Comparison of ENCODE assay signal across 10 cellular contexts in the genomic region with DNA sequence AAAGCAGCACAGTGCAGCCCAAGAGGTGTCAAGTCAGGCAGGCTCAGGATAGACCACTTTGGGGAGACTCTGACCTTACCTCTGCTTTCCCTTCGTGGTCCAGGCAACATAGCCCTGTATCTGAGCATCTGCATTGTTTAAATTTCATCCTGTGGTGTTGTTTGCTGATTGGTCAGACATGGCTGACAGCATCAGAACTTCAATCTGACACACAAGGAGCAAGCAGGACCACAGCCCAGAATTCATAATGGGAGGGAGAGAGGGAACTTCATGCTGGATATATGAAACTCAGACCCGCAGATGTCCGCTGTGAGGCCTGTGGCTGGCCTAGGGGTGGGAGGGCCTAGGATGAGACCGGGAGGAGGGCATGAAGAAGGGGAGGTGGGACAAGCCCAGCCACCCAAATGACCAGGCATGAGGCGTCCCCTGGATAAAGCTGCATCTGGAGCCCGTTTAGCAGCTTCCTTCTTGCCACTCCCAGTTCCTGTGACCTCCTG.
DNase-seq lines count a peak whose midpoint lies in the region; ATAC-seq and TF ChIP-seq lines count a peak whose summit lies in the region.
"Had no signal": no experiment of that assay in that cellular context is flagged by ENCODE, and none has a peak within 500 bp of the region (broad histone marks: within the 10 kb centered on the region; RNA-seq: fewer than 3 reads in every experiment).

No MANE protein-coding gene starts in this region.

- DNase-seq in EH (ENCODE audit: low read depth) (peak; percentile 60), SK-N-SH (peak; percentile 26), left ventricle myocardium inferior (no peak), A172 (ENCODE audit: low spot score) (no peak), DMS79 (lab: John Stamatoyannopoulos, UW) (no peak), D341Med (ENCODE audit: low spot score) (no peak)
- DNase-seq: activated CD4-positive, CD25-positive, alpha-beta regulatory T cell treated with anti-CD3 and anti-CD28 coated beads, Interleukin-2, amount 50 U/mL, for 72 hours; NCI-H526 treated with DMSO at 0.1 percent for 48 hours had no signal

- H3K4me1 ChIP-seq in SK-N-SH (ENCODE audit: control insufficient read depth in 1 of 2, insufficient read depth in 2 of 2, low read depth in 1 of 2, low read length in 1 of 2) (peaks cover 14 to 56% of the 10 kb centered on the region in 2 experiments; a peak in 3 of 4 replicates), left ventricle myocardium inferior (peaks cover 90% of the 10 kb centered on the region), skeletal muscle tissue (ENCODE audit: control insufficient read depth in 3 of 3, insufficient read depth in 3 of 3, low read length in 3 of 3) (peaks cover 20 to 36% (median 27%) of the 10 kb centered on the region in 3 donors)

- no peak for ATAC-seq in activated T-helper 17 cell treated with anti-CD3 and anti-CD28 coated beads, Interleukin-2, amount 50 U/mL, for 72 hours (replicated peaks)

- no peaks in the 10 kb centered on the region for H3K36me3 Mint-ChIP-seq in activated T-helper 17 cell treated with anti-CD3 and anti-CD28 coated beads, Interleukin-2, amount 50 U/mL, for 72 hours (ENCODE audit: low read depth)

- peaks cover 100% of the 10 kb centered on the region for H3K79me2 ChIP-seq in SK-N-SH (ENCODE audit: insufficient read depth)

- no peaks in the 10 kb centered on the region for H4K20me1 ChIP-seq in SK-N-SH (ENCODE audit: insufficient read depth)

- no peaks in the 10 kb centered on the region for H3K9me3 Mint-ChIP-seq in activated T-helper 17 cell treated with anti-CD3 and anti-CD28 coated beads, Interleukin-2, amount 50 U/mL, for 72 hours

- H3K4me2 ChIP-seq in SK-N-SH: peak overlapping the region; percentile 93

- CTCF ChIA-PET in SK-N-SH (lab: Yijun Ruan, JAX): interaction anchor here (0.9 to 4.3 kb wide), 4 partner anchors 10 to 69 kb away, joined by 3 to 28 read pairs (median 10); no protein-coding TSS in a partner anchor

- TF ChIP-seq CTCF in SK-N-SH (IDR thresholded peaks at IDR 0.05) (no peak), left ventricle myocardium inferior (IDR thresholded peaks at IDR 0.05; ENCODE audit: borderline replicate concordance) (no peak)

- POLR2A ChIA-PET in SK-N-SH (lab: Yijun Ruan, JAX): interaction anchor here (0.6 to 4.8 kb wide), 6 partner anchors 10 to 68 kb away, joined by 3 to 85 read pairs (median 4); no protein-coding TSS in a partner anchor

- 14% methylated on average over 6 of the region's 6 CpGs for WGBS in SK-N-SH (ENCODE audit: low lambda C conversion rate)

- H3K9ac ChIP-seq in SK-N-SH (peak overlapping the region; percentile 66), skeletal muscle tissue (ENCODE audit: low read depth in 1 of 3, low read length in 3 of 3) (peak overlapping the region in 2 of 3 donors; percentile 43 to 52)

- peak overlapping the region; percentile 92 to 100 for H3K27ac ChIP-seq in SK-N-SH (ENCODE audit: low read depth in 2 of 2, low read length in 1 of 2)
- peak overlapping the region; percentile 66 for H3K27ac ChIP-seq in left ventricle myocardium inferior (replicated peaks)
- peak overlapping the region; percentile 23 for H3K27ac ChIP-seq in skeletal muscle tissue (ENCODE audit: low read depth, low read length)

- H3K27me3 ChIP-seq in SK-N-SH (ENCODE audit: insufficient read depth) (no peaks in the 10 kb centered on the region), left ventricle myocardium inferior (ENCODE audit: low read depth) (no peaks in the 10 kb centered on the region), skeletal muscle tissue (ENCODE audit: control insufficient read depth in 3 of 3, insufficient read depth in 3 of 3, low read length in 3 of 3) (no peaks in the 10 kb centered on the region)

- TF ChIP-seq RAD21 in SK-N-SH (IDR thresholded peaks at IDR 0.05; ENCODE audit: low read length): peak; percentile 22; the same call in 1 of the 2 replicates

- H3K4me3 ChIP-seq in SK-N-SH (ENCODE audit: low read depth in 2 of 2, low read length in 1 of 2) (peak overlapping the region; percentile 46 to 66), left ventricle myocardium inferior (peak overlapping the region; percentile 40), skeletal muscle tissue (ENCODE audit: low read length in 3 of 3) (peak overlapping the region; percentile 23 to 61 (median 30))

- no peak overlapping the region for H3K4me3 Mint-ChIP-seq in activated T-helper 17 cell treated with anti-CD3 and anti-CD28 coated beads, Interleukin-2, amount 50 U/mL, for 72 hours

- no peak overlapping the region for H3K27ac Mint-ChIP-seq in activated T-helper 17 cell treated with anti-CD3 and anti-CD28 coated beads, Interleukin-2, amount 50 U/mL, for 72 hours

- intact Hi-C loops in left ventricle myocardium inferior (cut with micrococcal nuclease): no loop called here

- no peaks in the 10 kb centered on the region for H3K4me1 Mint-ChIP-seq in activated T-helper 17 cell treated with anti-CD3 and anti-CD28 coated beads, Interleukin-2, amount 50 U/mL, for 72 hours

- H3K9me2 ChIP-seq in SK-N-SH: no peaks in the 10 kb centered on the region

- TF ChIP-seq EP300 in SK-N-SH (IDR thresholded peaks at IDR 0.05; ENCODE audit: borderline replicate concordance in 1 of 2, low read depth in 1 of 2, low read length in 1 of 2): peak in 1 of 2 experiments; percentile 32; a peak in 2 of 4 replicates

- no peak overlapping the region; the same call in 1 of the 2 replicates for H2AFZ ChIP-seq in SK-N-SH (ENCODE audit: low read depth)

- H3K36me3 ChIP-seq in SK-N-SH (replicated peaks in 1 of 2; ENCODE audit: control insufficient read depth in 1 of 2, insufficient read depth in 2 of 2, low read length in 1 of 2) (peaks cover 0 to 4% of the 10 kb centered on the region in 2 experiments), left ventricle myocardium inferior (no peaks in the 10 kb centered on the region), skeletal muscle tissue (ENCODE audit: control insufficient read depth in 3 of 3, insufficient read depth in 3 of 3, low read length in 3 of 3) (no peaks in the 10 kb centered on the region)

- H3F3A ChIP-seq in SK-N-SH (replicated peaks; ENCODE audit: insufficient read depth): peaks cover 22% of the 10 kb centered on the region

- H3K27me3 Mint-ChIP-seq in activated T-helper 17 cell treated with anti-CD3 and anti-CD28 coated beads, Interleukin-2, amount 50 U/mL, for 72 hours: no peaks in the 10 kb centered on the region

- no peaks in the 10 kb centered on the region for H3K9me3 ChIP-seq in SK-N-SH
- no peaks in the 10 kb centered on the region for H3K9me3 ChIP-seq in left ventricle myocardium inferior (replicated peaks)
- H3K9me3 ChIP-seq in skeletal muscle tissue (ENCODE audit: control insufficient read depth in 3 of 3, low read length in 3 of 3): no peaks in the 10 kb centered on the region

TF ChIP-seq in SK-N-SH, 30 proteins besides CTCF, POLR2A, EP300 and RAD21 (continues in another document):
- TF ChIP-seq MXI1 (IDR thresholded peaks at IDR 0.05; ENCODE audit: low read depth, low read length): peak; percentile 85
- TF ChIP-seq, protein P1, sequence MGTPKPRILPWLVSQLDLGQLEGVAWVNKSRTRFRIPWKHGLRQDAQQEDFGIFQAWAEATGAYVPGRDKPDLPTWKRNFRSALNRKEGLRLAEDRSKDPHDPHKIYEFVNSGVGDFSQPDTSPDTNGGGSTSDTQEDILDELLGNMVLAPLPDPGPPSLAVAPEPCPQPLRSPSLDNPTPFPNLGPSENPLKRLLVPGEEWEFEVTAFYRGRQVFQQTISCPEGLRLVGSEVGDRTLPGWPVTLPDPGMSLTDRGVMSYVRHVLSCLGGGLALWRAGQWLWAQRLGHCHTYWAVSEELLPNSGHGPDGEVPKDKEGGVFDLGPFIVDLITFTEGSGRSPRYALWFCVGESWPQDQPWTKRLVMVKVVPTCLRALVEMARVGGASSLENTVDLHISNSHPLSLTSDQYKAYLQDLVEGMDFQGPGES (IDR thresholded peaks at IDR 0.05; ENCODE audit: low read depth, low read length): no peak
- TF ChIP-seq, protein P2, sequence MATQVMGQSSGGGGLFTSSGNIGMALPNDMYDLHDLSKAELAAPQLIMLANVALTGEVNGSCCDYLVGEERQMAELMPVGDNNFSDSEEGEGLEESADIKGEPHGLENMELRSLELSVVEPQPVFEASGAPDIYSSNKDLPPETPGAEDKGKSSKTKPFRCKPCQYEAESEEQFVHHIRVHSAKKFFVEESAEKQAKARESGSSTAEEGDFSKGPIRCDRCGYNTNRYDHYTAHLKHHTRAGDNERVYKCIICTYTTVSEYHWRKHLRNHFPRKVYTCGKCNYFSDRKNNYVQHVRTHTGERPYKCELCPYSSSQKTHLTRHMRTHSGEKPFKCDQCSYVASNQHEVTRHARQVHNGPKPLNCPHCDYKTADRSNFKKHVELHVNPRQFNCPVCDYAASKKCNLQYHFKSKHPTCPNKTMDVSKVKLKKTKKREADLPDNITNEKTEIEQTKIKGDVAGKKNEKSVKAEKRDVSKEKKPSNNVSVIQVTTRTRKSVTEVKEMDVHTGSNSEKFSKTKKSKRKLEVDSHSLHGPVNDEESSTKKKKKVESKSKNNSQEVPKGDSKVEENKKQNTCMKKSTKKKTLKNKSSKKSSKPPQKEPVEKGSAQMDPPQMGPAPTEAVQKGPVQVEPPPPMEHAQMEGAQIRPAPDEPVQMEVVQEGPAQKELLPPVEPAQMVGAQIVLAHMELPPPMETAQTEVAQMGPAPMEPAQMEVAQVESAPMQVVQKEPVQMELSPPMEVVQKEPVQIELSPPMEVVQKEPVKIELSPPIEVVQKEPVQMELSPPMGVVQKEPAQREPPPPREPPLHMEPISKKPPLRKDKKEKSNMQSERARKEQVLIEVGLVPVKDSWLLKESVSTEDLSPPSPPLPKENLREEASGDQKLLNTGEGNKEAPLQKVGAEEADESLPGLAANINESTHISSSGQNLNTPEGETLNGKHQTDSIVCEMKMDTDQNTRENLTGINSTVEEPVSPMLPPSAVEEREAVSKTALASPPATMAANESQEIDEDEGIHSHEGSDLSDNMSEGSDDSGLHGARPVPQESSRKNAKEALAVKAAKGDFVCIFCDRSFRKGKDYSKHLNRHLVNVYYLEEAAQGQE (IDR thresholded peaks at IDR 0.05; ENCODE audit: low read depth, low read length): no peak
- peak; percentile 10 for TF ChIP-seq CHD2 (IDR thresholded peaks at IDR 0.05; ENCODE audit: low read length, partially characterized antibody)
- TF ChIP-seq GATA2 (CRISPR knock-in tag; IDR thresholded peaks at IDR 0.05): peak; percentile 65
- TF ChIP-seq, protein P3, sequence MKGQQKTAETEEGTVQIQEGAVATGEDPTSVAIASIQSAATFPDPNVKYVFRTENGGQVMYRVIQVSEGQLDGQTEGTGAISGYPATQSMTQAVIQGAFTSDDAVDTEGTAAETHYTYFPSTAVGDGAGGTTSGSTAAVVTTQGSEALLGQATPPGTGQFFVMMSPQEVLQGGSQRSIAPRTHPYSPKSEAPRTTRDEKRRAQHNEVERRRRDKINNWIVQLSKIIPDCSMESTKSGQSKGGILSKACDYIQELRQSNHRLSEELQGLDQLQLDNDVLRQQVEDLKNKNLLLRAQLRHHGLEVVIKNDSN (IDR thresholded peaks at IDR 0.05; ENCODE audit: borderline replicate concordance, low read depth): no peak
- TF ChIP-seq TCF12 (IDR thresholded peaks at IDR 0.05): peak; percentile 22; the same call in 1 of the 2 replicates
- TF ChIP-seq TEAD4 (IDR thresholded peaks at IDR 0.05; ENCODE audit: borderline replicate concordance, insufficient read depth): no peak
- 0 out of 2 replicates have a peak, but pooled peaks have one; percentile 38 for TF ChIP-seq FOXM1 (IDR thresholded peaks at IDR 0.05; ENCODE audit: low read depth)

Comparison
In these comparisons a context has a peak if more than half of its experiments do, and no peak if none do; other contexts are left out.
1. DNase-seq: peak in EH (single experiment) and SK-N-SH (single experiment); none in left ventricle myocardium inferior (single experiment), A172 (single experiment), DMS79 (single experiment) and D341Med (single experiment).
2. H3K27ac ChIP-seq: peak in every context shown above with its lines; median percentile 96 in SK-N-SH; 66 in left ventricle myocardium inferior; 23 in skeletal muscle tissue.
3. Peak in every context shown above with its lines, with median percentiles within 50 percentile points of each other: H3K4me3 ChIP-seq.